ENCODE assay signal across 8 cellular contexts in genomic region chr6:27157461-27158315, GRCh38.
A peak's percentile ranks its signal among the peaks of the same experiment; 100 is the strongest.
DNase-seq lines count a peak whose midpoint lies in the region; ATAC-seq and TF ChIP-seq lines count a peak whose summit lies in the region.

No MANE protein-coding gene starts in this region.

- peak overlapping the region; percentile 87 for H3K4me3 Mint-ChIP-seq in activated naive CD8-positive, alpha-beta T cell

- peaks cover 47% of the 10 kb centered on the region for H3K4me1 Mint-ChIP-seq in activated naive CD8-positive, alpha-beta T cell (ENCODE audit: low read depth)

- peak; percentile 58 for ATAC-seq in GM18909 (IDR thresholded peaks at IDR 0.05; ENCODE audit: poor library complexity, unreplicated experiment)
- peak; percentile 87 to 92 for ATAC-seq in left cardiac atrium
- peak; percentile 75 for ATAC-seq in aorta (ENCODE audit: low FRiP score)

- peaks cover 4% of the 10 kb centered on the region for H3K4me1 ChIP-seq in rectal smooth muscle tissue (ENCODE audit: control insufficient read depth, insufficient read depth, low read length)
- H3K4me1 ChIP-seq in aorta (ENCODE audit: control insufficient read depth in 1 of 2, insufficient read depth in 2 of 2, low read length in 2 of 2), result no peaks in the 10 kb centered on the region

- no peaks in the 10 kb centered on the region for H3K36me3 ChIP-seq in rectal smooth muscle tissue (ENCODE audit: control insufficient read depth, insufficient read depth, low read length)
- no peaks in the 10 kb centered on the region for H3K36me3 ChIP-seq in aorta (ENCODE audit: control insufficient read depth in 1 of 2, insufficient read depth in 2 of 2, low read length in 1 of 2)

- H3K27me3 ChIP-seq in rectal smooth muscle tissue (ENCODE audit: control insufficient read depth, insufficient read depth, low read length), result no peaks in the 10 kb centered on the region
- no peaks in the 10 kb centered on the region for H3K27me3 ChIP-seq in aorta (ENCODE audit: control insufficient read depth in 1 of 2, insufficient read depth in 2 of 2, low read length in 1 of 2)

- no peaks in the 10 kb centered on the region for H3K27me3 Mint-ChIP-seq in activated naive CD8-positive, alpha-beta T cell

- DNase-seq in AG10803 (ENCODE audit: low read depth) (peak; percentile 66), SKM-1 treated with dmso at 0.1 percent for 144 hours (lab: John Stamatoyannopoulos, UW; ENCODE audit: unreplicated experiment) (peak; percentile 36), left cardiac atrium (peak; percentile 70), aorta (peak; percentile 78 to 82)

- TF ChIP-seq EP300 in Ishikawa (IDR thresholded peaks at IDR 0.05; ENCODE audit: borderline replicate concordance), result no peak

- H3K36me3 Mint-ChIP-seq in activated naive CD8-positive, alpha-beta T cell, result no peaks in the 10 kb centered on the region

- H3K27ac ChIP-seq in rectal smooth muscle tissue (ENCODE audit: low read depth, low read length), result no peak overlapping the region
- no peak overlapping the region for H3K27ac ChIP-seq in aorta (ENCODE audit: low read depth in 1 of 2, low read length in 2 of 2)

- peak; percentile 60 for TF ChIP-seq CTCF in AG10803 (conservative IDR thresholded peaks at IDR 0.05; ENCODE audit: low read length)

- H3K27ac Mint-ChIP-seq in activated naive CD8-positive, alpha-beta T cell, result peak overlapping the region; percentile 81

- intact Hi-C loops in left cardiac atrium (cut with DNase I) (loop anchor here in 1 of 2 donors (1.0 kb wide), 1 partner anchor 30 kb away; no protein-coding TSS in a partner anchor), aorta (cut with DNase I) (no loop called here)

- no peak overlapping the region for H3K9ac ChIP-seq in rectal smooth muscle tissue (ENCODE audit: low read length)

- no peaks in the 10 kb centered on the region for H3K9me3 Mint-ChIP-seq in activated naive CD8-positive, alpha-beta T cell (ENCODE audit: low read depth)

- WGBS in aorta, 2 donors, result 2 to 3% methylated on average over 34 of the region's 34 CpGs

- TF ChIP-seq RAD21 in Ishikawa (IDR thresholded peaks at IDR 0.05; ENCODE audit: low read depth), result peak; percentile 30

- H3K4me3 ChIP-seq in AG10803 (ENCODE audit: low read length) (peak overlapping the region; percentile 59), rectal smooth muscle tissue (ENCODE audit: low read length) (peak overlapping the region; percentile 73), aorta (ENCODE audit: low read length in 2 of 2) (peak overlapping the region; percentile 3 to 40)

- H3K9me3 ChIP-seq in aorta (ENCODE audit: control insufficient read depth, low read length), result no peaks in the 10 kb centered on the region

TF ChIP-seq in Ishikawa, 13 proteins besides CTCF, POLR2A, EP300 and RAD21:
- TF ChIP-seq TCF12 (IDR thresholded peaks at IDR 0.05; ENCODE audit: low read depth) (0 out of 2 replicates have a peak, but pooled peaks have one; percentile 43), USF1 (IDR thresholded peaks at IDR 0.05) (no peak), TEAD4 (IDR thresholded peaks at IDR 0.05) (peak; percentile 46; the same call in 1 of the 2 replicates), NFIC (IDR thresholded peaks at IDR 0.05) (peak; percentile 15), EGR1 (IDR thresholded peaks at IDR 0.05) (no peak), REST (IDR thresholded peaks at IDR 0.05; ENCODE audit: low read depth) (no peak), FOXM1 (IDR thresholded peaks at IDR 0.05; ENCODE audit: borderline replicate concordance, low read depth) (no peak), CEBPB (IDR thresholded peaks at IDR 0.05) (no peak; the same call in 1 of the 2 replicates), ZBTB7A (IDR thresholded peaks at IDR 0.05; ENCODE audit: low read depth) (no peak), TAF1 (IDR thresholded peaks at IDR 0.05; ENCODE audit: low read depth) (peak; percentile 22; the same call in 1 of the 2 replicates), CREB1 (IDR thresholded peaks at IDR 0.05; ENCODE audit: low read depth) (no peak), YY1 (IDR thresholded peaks at IDR 0.05; ENCODE audit: low read depth) (0 out of 2 replicates have a peak, but pooled peaks have one; percentile 42)
- TF ChIP-seq, protein P1, sequence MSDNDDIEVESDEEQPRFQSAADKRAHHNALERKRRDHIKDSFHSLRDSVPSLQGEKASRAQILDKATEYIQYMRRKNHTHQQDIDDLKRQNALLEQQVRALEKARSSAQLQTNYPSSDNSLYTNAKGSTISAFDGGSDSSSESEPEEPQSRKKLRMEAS (IDR thresholded peaks at IDR 0.05), result peak; percentile 44; the same call in 1 of the 2 replicates

Comparison
In these comparisons a context has a peak if more than half of its experiments do, and no peak if none do; other contexts are left out.
1. H3K4me3 ChIP-seq: peak in every context shown above with its lines; median percentile 73 in rectal smooth muscle tissue; 59 in AG10803; 22 in aorta.